18 cellular contexts compared by ENCODE assay signal in genomic region chr5:100803391-100803790, GRCh38.
DNase-seq lines count a peak whose midpoint lies in the region; ATAC-seq and TF ChIP-seq lines count a peak whose summit lies in the region.
"Had no signal": no experiment of that assay in that cellular context is flagged by ENCODE, and none has a peak within 500 bp of the region (broad histone marks: within the 10 kb centered on the region; RNA-seq: fewer than 3 reads in every experiment).

No MANE protein-coding gene starts in this region.

- no peak overlapping the region for H3K4me3 ChIP-seq in body of pancreas
- H3K4me3 ChIP-seq: esophagus squamous epithelium, stomach had no signal

- no peak for TF ChIP-seq POLR2A in body of pancreas (IDR thresholded peaks at IDR 0.05)

- no peaks in the 10 kb centered on the region for H3K27me3 Mint-ChIP-seq in natural killer cell (ENCODE audit: low read depth in 2 of 2)
- H3K27me3 Mint-ChIP-seq: brain, naive B cell, progenitor cell of endocrine pancreas had no signal

- H3K27me3 ChIP-seq in body of pancreas, result no peaks in the 10 kb centered on the region
- H3K27me3 ChIP-seq: BE2C, esophagus squamous epithelium, stomach had no signal

- H3K36me3 Mint-ChIP-seq in natural killer cell, result no peaks in the 10 kb centered on the region
- H3K36me3 Mint-ChIP-seq: brain had no signal

- ATAC-seq in body of pancreas (peak; percentile 66), natural killer cell (no peak), GM21619 (IDR thresholded peaks at IDR 0.05; ENCODE audit: unreplicated experiment) (no peak), GM19467 (IDR thresholded peaks at IDR 0.05; ENCODE audit: unreplicated experiment) (no peak)

- H3K4me1 ChIP-seq in body of pancreas, result peaks cover 3% of the 10 kb centered on the region
- H3K4me1 ChIP-seq: BE2C, esophagus squamous epithelium, stomach had no signal

- no peaks in the 10 kb centered on the region for H3K9me3 ChIP-seq in body of pancreas
- H3K9me3 ChIP-seq: BE2C, esophagus squamous epithelium had no signal

- TF ChIP-seq CTCF in body of pancreas (IDR thresholded peaks at IDR 0.05), result no peak
- no peak for TF ChIP-seq CTCF in natural killer cell (IDR thresholded peaks at IDR 0.05)

- peak overlapping the region; percentile 6 to 48 for H3K27ac Mint-ChIP-seq in natural killer cell
- H3K27ac Mint-ChIP-seq: naive B cell, progenitor cell of endocrine pancreas had no signal

- no peaks in the 10 kb centered on the region for H3K4me1 Mint-ChIP-seq in natural killer cell

- intact Hi-C loops in body of pancreas (cut with DNase I), result no loop called here
- intact Hi-C loops in natural killer cell (cut with micrococcal nuclease), result no loop called here

- no peak overlapping the region for H3K4me3 Mint-ChIP-seq in natural killer cell
- H3K4me3 Mint-ChIP-seq: brain, naive B cell had no signal

- WGBS in body of pancreas, 2 donors, result 42 to 55% methylated on average over 1 of the region's 1 CpG

- no peaks in the 10 kb centered on the region for H3K36me3 ChIP-seq in body of pancreas (replicated peaks in 1 of 2; ENCODE audit: insufficient read depth in 1 of 2, low read depth in 2 of 2)
- H3K36me3 ChIP-seq: BE2C, esophagus squamous epithelium, stomach had no signal

- peak; percentile 91 for DNase-seq in DMS53 (lab: John Stamatoyannopoulos, UW)
- peak; percentile 55 for DNase-seq in NCI-H2029 (lab: John Stamatoyannopoulos, UW)
- peak; percentile 38 to 74 (median 56) for DNase-seq in body of pancreas
- no peak for DNase-seq in natural killer cell
- no peak for DNase-seq in NCI-H2107 treated with DMSO at 0.1 percent for 48 hours (lab: John Stamatoyannopoulos, UW; ENCODE audit: unreplicated experiment)
- DNase-seq: activated CD8-positive, alpha-beta memory T cell treated with anti-CD3 and anti-CD28 coated beads, Interleukin-2, amount 50 U/mL, for 4 hours; activated naive CD4-positive, alpha-beta T cell; BE2C; esophagus squamous epithelium; naive B cell; NCI-H1417 treated with DMSO at 0.1 percent for 48 hours; Right ventricle myocardium superior; stomach had no signal

- H3K27ac ChIP-seq in body of pancreas, result no peak overlapping the region
- H3K27ac ChIP-seq: esophagus squamous epithelium, KMS-11, stomach had no signal

- H3K9me3 Mint-ChIP-seq in natural killer cell, result no peaks in the 10 kb centered on the region

Comparison
In these comparisons a context has a peak if more than half of its experiments do, and no peak if none do; other contexts are left out.
1. DNase-seq: peak in DMS53 (single experiment), NCI-H2029 (single experiment) and body of pancreas (4 of 4); none in natural killer cell (single experiment) and NCI-H2107 treated with DMSO at 0.1 percent for 48 hours (single experiment).